ENCODE assay signal across 8 cellular contexts in genomic region chr16:56973899-56974298, GRCh38. TPM values are rescaled to one million over a fixed set of nuclear protein-coding genes. Genes with fewer than 3 reads are reported as not detected.
A peak's percentile ranks its signal among the peaks of the same experiment; 100 is the strongest.
DNase-seq lines count a peak whose midpoint lies in the region; ATAC-seq, FAIRE-seq and TF ChIP-seq lines count a peak whose summit lies in the region.
"Not testable (repeated sequence)": the region's sequence is repeated elsewhere in the genome, so short reads cannot be mapped to it uniquely, and the experiment has no call there.
"Had no signal": no experiment of that assay in that cellular context is flagged by ENCODE, and none has a peak within 500 bp of the region (broad histone marks: within the 10 kb centered on the region; RNA-seq: fewer than 3 reads in every experiment).

No MANE protein-coding gene starts in this region.

- 56 to 79% (median 69%) methylated on average over 7 of the region's 7 CpGs for WGBS in spleen, 5 donors

- ATAC-seq in CD4-positive, CD25-positive, alpha-beta regulatory T cell (ENCODE audit: low read depth in 2 of 2); T-cell (replicated peaks in 1 of 4); naive B cell (ENCODE audit: low read depth in 2 of 2): not testable (repeated sequence)

- not testable (repeated sequence) for FAIRE-seq in GM12891 (lab: Jason Lieb, UNC)

- not testable (repeated sequence) for H3K79me2 ChIP-seq in MM.1S (ENCODE audit: low read length)

- not testable (repeated sequence) for H3K4me3 Mint-ChIP-seq in CD4-positive, CD25-positive, alpha-beta regulatory T cell; activated naive CD4-positive, alpha-beta T cell treated with anti-CD3 and anti-CD28 coated beads, Interleukin-2, amount 50 U/mL, for 24 hours
- peak overlapping the region in 1 of 3 donors; percentile 67 for H3K4me3 Mint-ChIP-seq in T-cell
- H3K4me3 Mint-ChIP-seq in naive B cell, result peak overlapping the region in 4 of 8 donors; percentile 20 to 80 (median 56)

- not testable (repeated sequence) for H3K9me3 Mint-ChIP-seq in CD4-positive, CD25-positive, alpha-beta regulatory T cell; T-cell; activated naive CD4-positive, alpha-beta T cell treated with anti-CD3 and anti-CD28 coated beads, Interleukin-2, amount 50 U/mL, for 24 hours; naive B cell

- H3K36me3 Mint-ChIP-seq in CD4-positive, CD25-positive, alpha-beta regulatory T cell; T-cell; activated naive CD4-positive, alpha-beta T cell treated with anti-CD3 and anti-CD28 coated beads, Interleukin-2, amount 50 U/mL, for 24 hours; naive B cell: not testable (repeated sequence)

- CTCF ChIA-PET in T-cell (lab: Charles Lee), result interaction anchor here in 1 of 2 donors (1.1 kb wide), 1 partner anchor 16 kb away, joined by 4 read pairs; no protein-coding TSS in a partner anchor

- not testable (repeated sequence) for TF ChIP-seq POLR2A in GM12891 (IDR thresholded peaks at IDR 0.05; ENCODE audit: low read depth, low read length); spleen (IDR thresholded peaks at IDR 0.05)

- H3K27ac ChIP-seq in CD4-positive, CD25-positive, alpha-beta regulatory T cell (ENCODE audit: insufficient read depth, low read length, poor library complexity, severe bottlenecking); MM.1S (ENCODE audit: low read length): not testable (repeated sequence)
- H3K27ac ChIP-seq in spleen, result peak overlapping the region in 1 of 8 donors; percentile 11

- peaks cover 9 to 53% (median 33%) of the 10 kb centered on the region in 4 donors for H3K4me1 Mint-ChIP-seq in CD4-positive, CD25-positive, alpha-beta regulatory T cell
- peaks cover 46 to 53% (median 49%) of the 10 kb centered on the region in 3 donors for H3K4me1 Mint-ChIP-seq in T-cell
- peaks cover 40% of the 10 kb centered on the region for H3K4me1 Mint-ChIP-seq in activated naive CD4-positive, alpha-beta T cell treated with anti-CD3 and anti-CD28 coated beads, Interleukin-2, amount 50 U/mL, for 24 hours
- H3K4me1 Mint-ChIP-seq in naive B cell, result peaks cover 50 to 70% (median 57%) of the 10 kb centered on the region in 3 donors

- not testable (repeated sequence) for H3K4me3 ChIP-seq in CD4-positive, CD25-positive, alpha-beta regulatory T cell (ENCODE audit: low read depth, low read length); spleen
- H3K4me3 ChIP-seq in MM.1S (ENCODE audit: low read length), result peak overlapping the region; percentile 29; the same call in 1 of the 2 replicates

- H3K27me3 ChIP-seq in CD4-positive, CD25-positive, alpha-beta regulatory T cell (ENCODE audit: control insufficient read depth, insufficient read depth, low read length); spleen (replicated peaks in 1 of 7): not testable (repeated sequence)
- H3K27me3 ChIP-seq in MM.1S (replicated peaks; ENCODE audit: insufficient read depth, low read length), result peaks cover 29% of the 10 kb centered on the region; the same call in 1 of the 2 replicates

- H3F3A ChIP-seq in MM.1S (ENCODE audit: insufficient read depth, low read length), result not testable (repeated sequence)

- H3K27me3 Mint-ChIP-seq in CD4-positive, CD25-positive, alpha-beta regulatory T cell; T-cell; activated naive CD4-positive, alpha-beta T cell treated with anti-CD3 and anti-CD28 coated beads, Interleukin-2, amount 50 U/mL, for 24 hours; naive B cell: not testable (repeated sequence)

- H3K36me3 ChIP-seq in CD4-positive, CD25-positive, alpha-beta regulatory T cell (ENCODE audit: control insufficient read depth, insufficient read depth, low read length); MM.1S (replicated peaks; ENCODE audit: insufficient read depth, low read length); spleen: not testable (repeated sequence)

- not testable (repeated sequence) for H4K20me1 ChIP-seq in MM.1S (ENCODE audit: insufficient read depth, low read length)

- not testable (repeated sequence) for DNase-seq in CD4-positive, CD25-positive, alpha-beta regulatory T cell; GM12891 (ENCODE audit: insufficient read length, low spot score); T-cell
- DNase-seq in MM.1S (peak; percentile 61), naive B cell (peak; percentile 50), spleen (peak; percentile 17)

- H3K4me1 ChIP-seq in CD4-positive, CD25-positive, alpha-beta regulatory T cell (ENCODE audit: control insufficient read depth, insufficient read depth, low read length, poor library complexity, severe bottlenecking), result peaks cover 22% of the 10 kb centered on the region
- H3K4me1 ChIP-seq in MM.1S (ENCODE audit: low read length) (peaks cover 15% of the 10 kb centered on the region), spleen (peaks cover 4 to 80% (median 57%) of the 10 kb centered on the region in 6 donors)

- intact Hi-C loops in spleen (cut with DNase I; ENCODE audit: low total_unique reads), result not testable (repeated sequence)

- TF ChIP-seq CTCF in MM.1S (IDR thresholded peaks at IDR 0.05; ENCODE audit: low read length); spleen (IDR thresholded peaks at IDR 0.05 in 8 of 11, conservative IDR thresholded peaks at IDR 0.05 in 3 of 11): not testable (repeated sequence)

- not testable (repeated sequence) for H3K9me2 ChIP-seq in MM.1S (replicated peaks; ENCODE audit: insufficient read depth, low read length)

- H3K27ac Mint-ChIP-seq in CD4-positive, CD25-positive, alpha-beta regulatory T cell, result peak overlapping the region; percentile 27 to 70 (median 63)
- peak overlapping the region; percentile 28 to 46 for H3K27ac Mint-ChIP-seq in T-cell
- H3K27ac Mint-ChIP-seq in activated naive CD4-positive, alpha-beta T cell treated with anti-CD3 and anti-CD28 coated beads, Interleukin-2, amount 50 U/mL, for 24 hours, result peak overlapping the region; percentile 51
- H3K27ac Mint-ChIP-seq in naive B cell, result peak overlapping the region; percentile 8 to 94 (median 83)

- POLR2A ChIA-PET in T-cell (lab: Charles Lee), result not testable (repeated sequence)

- not testable (repeated sequence) for H2AFZ ChIP-seq in MM.1S (ENCODE audit: low read length)

- H3K9me3 ChIP-seq in CD4-positive, CD25-positive, alpha-beta regulatory T cell (ENCODE audit: control insufficient read depth in 2 of 2, low read length in 2 of 2); MM.1S (replicated peaks; ENCODE audit: insufficient read depth, low read length); spleen: not testable (repeated sequence)

- H3K4me2 ChIP-seq in MM.1S (ENCODE audit: low read depth, low read length), result peak overlapping the region; percentile 54; the same call in 1 of the 2 replicates

- H3K9ac ChIP-seq in MM.1S (ENCODE audit: low read length), result not testable (repeated sequence)

TF ChIP-seq in GM12891, 5 proteins besides CTCF, POLR2A, EP300 and RAD21:
- TF ChIP-seq SPI1 (IDR thresholded peaks at IDR 0.05; ENCODE audit: low read depth, low read length), result 0 out of 2 replicates have a peak, but pooled peaks have one; percentile 21

RNA-seq across cellular contexts. Expression of gene CETP, which starts 12.1 kb away (rescaled TPM):
- not detected for total RNA-seq in CD4-positive, CD25-positive, alpha-beta regulatory T cell
- polyA plus RNA-seq in CD4-positive, CD25-positive, alpha-beta regulatory T cell, result under 1 TPM in 1 of 4 donors, not detected in 3; 0.27 TPM
- 7.3 TPM for polyA plus RNA-seq in GM12891 (2012; ENCODE audit: low read depth, missing spikeins)
- total RNA-seq in T-cell, result under 1 TPM in 3 of 5 donors, not detected in 2; 0.18 to 0.25 (median 0.19) TPM
- polyA plus RNA-seq in naive B cell (ENCODE audit: low read depth in 6 of 6), result under 1 TPM in 4 of 6 donors, not detected in 2; 0.25 to 0.72 (median 0.27) TPM
- 10 to 100 TPM; 15.4 to 73.8 (median 34.5) TPM for total RNA-seq in spleen
- polyA plus RNA-seq in spleen, result 10 to 100 TPM in 1 of 3 donors, 1 to 10 TPM in 2; 7.6 to 13.8 (median 9.8) TPM
- total RNA-seq: GM23248 had no signal
- polyA plus RNA-seq: GM23248 had no signal

RNA-seq across cellular contexts. Expression of gene NLRC5, which starts 15.5 kb away (rescaled TPM):
- total RNA-seq in CD4-positive, CD25-positive, alpha-beta regulatory T cell, result 842 TPM
- polyA plus RNA-seq in CD4-positive, CD25-positive, alpha-beta regulatory T cell, result 100 to 1,000 TPM in 1 of 4 donors, 10 to 100 TPM in 3; 75.3 to 112 (median 97.2) TPM
- 44.7 TPM for polyA plus RNA-seq in GM12891 (2012; ENCODE audit: low read depth, missing spikeins)
- 100 to 1,000 TPM; 390 to 711 (median 496) TPM for total RNA-seq in T-cell
- polyA plus RNA-seq in naive B cell (ENCODE audit: low read depth in 6 of 6), result 10 to 100 TPM in 5 of 6 donors, 1 to 10 TPM in 1; 2.9 to 42.9 (median 29.9) TPM
- 100 to 1,000 TPM; 206 to 401 (median 237) TPM for total RNA-seq in spleen
- 100 to 1,000 TPM in 2 of 3 donors, 10 to 100 TPM in 1; 52.0 to 175 (median 161) TPM for polyA plus RNA-seq in spleen

RNA-seq across cellular contexts. Expression of gene HERPUD1, which starts 42.0 kb away (rescaled TPM):
- total RNA-seq in CD4-positive, CD25-positive, alpha-beta regulatory T cell, result 454 TPM
- polyA plus RNA-seq in CD4-positive, CD25-positive, alpha-beta regulatory T cell, result 100 to 1,000 TPM; 133 to 174 (median 144) TPM
- 92.3 TPM for polyA plus RNA-seq in GM12891 (2012; ENCODE audit: low read depth, missing spikeins)
- total RNA-seq in T-cell (100 to 1,000 TPM; 149 to 185 (median 167) TPM), spleen (100 to 1,000 TPM; 162 to 370 (median 205) TPM)
- polyA plus RNA-seq in naive B cell (ENCODE audit: low read depth in 6 of 6) (1,000 to 10,000 TPM in 1 of 6 donors, 100 to 1,000 TPM in 5; 235 to 1,138 (median 264) TPM), spleen (100 to 1,000 TPM in 1 of 3 donors, 10 to 100 TPM in 2; 84.1 to 105 (median 92.5) TPM)

Comparison
In these comparisons a context has a peak if more than half of its experiments do, and no peak if none do; other contexts are left out.
1. RNA of gene CETP, which starts 12.1 kb away (total RNA-seq): 15.4 to 73.8 TPM in spleen; 0.18 to 0.25 TPM in T-cell and not detected in CD4-positive, CD25-positive, alpha-beta regulatory T cell (single experiment); every median in the first group is over 10 times any median in the second.
2. Peak in every context shown above with its lines, with median percentiles within 50 percentile points of each other: H3K27ac Mint-ChIP-seq.